Comparison of ENCODE assay signal across 8 cellular contexts in genomic region chr1:1307261-1307907, GRCh38. TPM values are rescaled to one million over a fixed set of nuclear protein-coding genes. Genes with fewer than 3 reads are reported as not detected.
DNase-seq lines count a peak whose midpoint lies in the region; ATAC-seq and TF ChIP-seq lines count a peak whose summit lies in the region.

No MANE protein-coding gene starts in this region.

- no peaks in the 10 kb centered on the region for H3K9me3 Mint-ChIP-seq in Calu3 (ENCODE audit: low read depth, unreplicated experiment)
- H3K9me3 Mint-ChIP-seq in effector memory CD8-positive, alpha-beta T cell: no peaks in the 10 kb centered on the region
- H3K9me3 Mint-ChIP-seq in naive B cell: no peaks in the 10 kb centered on the region

- TF ChIP-seq CTCF in Calu3 (IDR thresholded peaks at IDR 0.05; ENCODE audit: unreplicated experiment): no peak
- no peak for TF ChIP-seq CTCF in OCI-LY1 (IDR thresholded peaks at IDR 0.05; ENCODE audit: low read length)

- peaks cover 61% of the 10 kb centered on the region for H3K36me3 Mint-ChIP-seq in Calu3 (ENCODE audit: insufficient read depth, unreplicated experiment)
- H3K36me3 Mint-ChIP-seq in effector memory CD8-positive, alpha-beta T cell (ENCODE audit: insufficient read depth): peaks cover 35% of the 10 kb centered on the region
- no peaks in the 10 kb centered on the region for H3K36me3 Mint-ChIP-seq in naive B cell

- H3K4me1 Mint-ChIP-seq in Calu3 (ENCODE audit: low read depth, unreplicated experiment): no peaks in the 10 kb centered on the region
- H3K4me1 Mint-ChIP-seq in effector memory CD8-positive, alpha-beta T cell (ENCODE audit: low read depth in 2 of 2): peaks cover 17 to 20% of the 10 kb centered on the region in 2 donors
- peaks cover 19 to 30% (median 20%) of the 10 kb centered on the region in 3 donors for H3K4me1 Mint-ChIP-seq in naive B cell

- H3K36me3 ChIP-seq in OCI-LY1 (ENCODE audit: insufficient read depth, low read length): peaks cover 23% of the 10 kb centered on the region; the same call in 1 of the 2 replicates

- peaks cover 37% of the 10 kb centered on the region for H3K4me1 ChIP-seq in OCI-LY1 (ENCODE audit: insufficient read depth, low read length, severe bottlenecking)

- H3K4me3 Mint-ChIP-seq in Calu3 (ENCODE audit: low read depth, unreplicated experiment) (peak overlapping the region; percentile 73), naive B cell (peak overlapping the region; percentile 79 to 93 (median 88))
- H3K4me3 Mint-ChIP-seq in effector memory CD8-positive, alpha-beta T cell: peak overlapping the region; percentile 80 to 84

- H3K4me2 ChIP-seq in OCI-LY1 (ENCODE audit: low read length): peak overlapping the region; percentile 73

- CTCF ChIA-PET in Calu3 (lab: Charles Lee): no interaction called here

- H3K27ac Mint-ChIP-seq in Calu3 (ENCODE audit: unreplicated experiment) (no peak overlapping the region), naive B cell (peak overlapping the region in 5 of 6 donors; percentile 81 to 94 (median 86))
- H3K27ac Mint-ChIP-seq in effector memory CD8-positive, alpha-beta T cell: peak overlapping the region in 1 of 2 donors; percentile 78

- no peaks in the 10 kb centered on the region for H3K27me3 ChIP-seq in OCI-LY1 (ENCODE audit: insufficient read depth, low read length)

- peak overlapping the region; percentile 61 for H3K9ac ChIP-seq in OCI-LY1 (ENCODE audit: low read length)

- no peaks in the 10 kb centered on the region for H3K27me3 Mint-ChIP-seq in Calu3 (ENCODE audit: unreplicated experiment)
- no peaks in the 10 kb centered on the region for H3K27me3 Mint-ChIP-seq in effector memory CD8-positive, alpha-beta T cell
- no peaks in the 10 kb centered on the region for H3K27me3 Mint-ChIP-seq in naive B cell

- H3F3A ChIP-seq in OCI-LY1 (ENCODE audit: insufficient read depth, low read length): no peaks in the 10 kb centered on the region

- DNase-seq in Calu3 (peak; percentile 43), naive B cell (no peak), foreskin melanocyte (no peak), RKO (ENCODE audit: low spot score) (no peak)
- peak in 1 of 3 experiments; percentile 16 for DNase-seq in effector memory CD8-positive, alpha-beta T cell
- DNase-seq in effector CD8-positive, alpha-beta T cell (lab: John Stamatoyannopoulos, UW): no peak

- H3K79me2 ChIP-seq in OCI-LY1 (ENCODE audit: insufficient read depth, low read length): no peaks in the 10 kb centered on the region

- no peak overlapping the region for H2AFZ ChIP-seq in OCI-LY1 (ENCODE audit: low read length)

- peak; percentile 3 for ATAC-seq in GM21717 (IDR thresholded peaks at IDR 0.05; ENCODE audit: unreplicated experiment)
- ATAC-seq in effector memory CD8-positive, alpha-beta T cell (replicated peaks): no peak
- no peak for ATAC-seq in naive B cell (ENCODE audit: low read depth in 2 of 2)

- H3K27ac ChIP-seq in OCI-LY1 (ENCODE audit: low read depth, low read length, poor library complexity, severe bottlenecking): no peak overlapping the region

- intact Hi-C loops in Calu3 (cut with micrococcal nuclease; ENCODE audit: unreplicated experiment): no loop called here

- H3K9me2 ChIP-seq in OCI-LY1 (ENCODE audit: low read depth, low read length): no peaks in the 10 kb centered on the region

- no peaks in the 10 kb centered on the region for H4K20me1 ChIP-seq in OCI-LY1 (ENCODE audit: insufficient read depth, low read length)

- no peaks in the 10 kb centered on the region for H3K9me3 ChIP-seq in OCI-LY1 (ENCODE audit: low read length)

- peak overlapping the region; percentile 73 for H3K4me3 ChIP-seq in OCI-LY1 (ENCODE audit: low read depth, low read length, poor library complexity, severe bottlenecking)

- no TSS peak for BruUV-seq in Calu3 (replicated peaks; lab: Mats Ljungman, UMichigan)

RNA-seq across cellular contexts. Expression of gene ACAP3, which starts 0.3 kb away (rescaled TPM):
- 41.1 and 48.3 TPM in 2 replicates for total RNA-seq in Calu3 (2022)
- polyA plus RNA-seq in naive B cell (ENCODE audit: low read depth in 6 of 6): 1 to 10 TPM; 1.9 to 7.2 (median 3.1) TPM

RNA-seq across cellular contexts. Expression of gene PUSL1, which starts 1.0 kb away (rescaled TPM):
- 22.7 and 24.7 TPM in 2 replicates for total RNA-seq in Calu3 (2022)
- polyA plus RNA-seq in naive B cell (ENCODE audit: low read depth in 6 of 6): 10 to 100 TPM in 5 of 6 donors, 1 to 10 TPM in 1; 7.2 to 17.2 (median 11.9) TPM

RNA-seq across cellular contexts. Expression of gene INTS11, which starts 17.1 kb away (rescaled TPM):
- total RNA-seq in Calu3 (2022): 110 and 117 TPM in 2 replicates
- polyA plus RNA-seq in naive B cell (ENCODE audit: low read depth in 6 of 6): 10 to 100 TPM; 45.9 to 61.5 (median 54.3) TPM

RNA-seq across cellular contexts. Expression of gene CPTP, which starts 17.2 kb away (rescaled TPM):
- 20.1 and 23.7 TPM in 2 replicates for total RNA-seq in Calu3 (2022)
- 10 to 100 TPM in 3 of 6 donors, 1 to 10 TPM in 3; 7.9 to 16.9 (median 10.7) TPM for polyA plus RNA-seq in naive B cell (ENCODE audit: low read depth in 6 of 6)

RNA-seq across cellular contexts. Expression of gene TAS1R3, which starts 23.7 kb away (rescaled TPM):
- 0.24 and 0.42 TPM in 2 replicates for total RNA-seq in Calu3 (2022)
- under 1 TPM in 3 of 6 donors, not detected in 3; 0.28 to 0.44 (median 0.31) TPM for polyA plus RNA-seq in naive B cell (ENCODE audit: low read depth in 6 of 6)
